In the genomic region with DNA sequence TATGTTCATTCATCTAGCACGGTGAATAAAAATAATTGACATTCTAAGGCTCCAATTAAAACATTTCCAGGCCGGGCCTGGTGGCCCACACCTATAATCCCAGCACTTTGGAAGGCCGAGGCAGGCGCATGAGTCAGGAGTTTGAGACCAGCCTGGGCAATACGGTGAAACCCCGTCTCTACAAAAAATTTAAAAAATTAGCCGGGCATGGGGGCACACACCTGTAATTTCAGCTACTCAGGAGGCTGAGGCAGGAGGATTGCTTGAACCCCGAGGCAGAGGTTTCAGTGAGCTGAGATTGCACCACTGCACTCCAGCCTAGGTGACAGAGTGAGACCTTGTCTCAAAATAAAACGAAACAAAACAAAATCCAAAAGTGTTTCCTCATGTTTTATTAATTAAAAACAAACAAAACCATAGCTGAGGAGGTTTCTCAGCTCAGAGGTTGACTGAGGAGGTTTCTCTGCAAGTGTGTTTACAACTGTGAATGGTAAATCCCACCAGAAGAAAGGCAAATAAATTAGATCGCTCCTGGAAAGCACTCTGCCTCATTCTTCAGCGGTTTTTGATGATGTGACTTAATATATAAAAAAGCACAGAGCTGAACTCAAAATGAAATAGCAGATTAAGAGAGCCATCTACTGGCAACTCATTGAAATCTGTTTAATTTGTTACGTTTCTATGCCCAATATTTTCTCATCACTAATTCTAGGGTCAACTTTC, we compare ENCODE assay signal across 8 cellular contexts. TPM values are rescaled to one million over a fixed set of nuclear protein-coding genes. Genes with fewer than 3 reads are reported as not detected.
A peak's percentile ranks its signal among the peaks of the same experiment; 100 is the strongest.
DNase-seq lines count a peak whose midpoint lies in the region; ATAC-seq, FAIRE-seq and TF ChIP-seq lines count a peak whose summit lies in the region.

No MANE protein-coding gene starts in this region.

- H3K23ac ChIP-seq in trophoblast cell (ENCODE audit: low read length), result no peak overlapping the region

- H2AFZ ChIP-seq in trophoblast cell (ENCODE audit: insufficient read depth, low read length, poor library complexity), result no peak overlapping the region

- H3K4ac ChIP-seq in trophoblast cell (ENCODE audit: low read depth, low read length), result no peak overlapping the region

- no peak overlapping the region for H3K18ac ChIP-seq in trophoblast cell (ENCODE audit: low read length)

- no peak overlapping the region for H4K12ac ChIP-seq in trophoblast cell (ENCODE audit: low read depth, low read length)

- no peaks in the 10 kb centered on the region for H3K27me3 ChIP-seq in trophoblast cell (ENCODE audit: insufficient read depth, low read length)

- DNase-seq in LoVo (ENCODE audit: low spot score) (peak; percentile 50), SK-N-DZ (ENCODE audit: low spot score) (peak; percentile 45), fibroblast of mammary gland (ENCODE audit: low read depth) (peak; percentile 72), trophoblast cell (peak; percentile 82 to 87)
- no peak for DNase-seq in stimulated activated CD4-positive, alpha-beta T cell treated with anti-CD3 and anti-CD28 coated beads, Interleukin-4, amount 100 ng/mL, for 4 hours

- no peak overlapping the region for H3K9ac ChIP-seq in trophoblast cell (ENCODE audit: low read length)

- no peaks in the 10 kb centered on the region for H3K79me1 ChIP-seq in trophoblast cell (ENCODE audit: low read length)

- H3K79me2 ChIP-seq in trophoblast cell (ENCODE audit: control insufficient read depth, insufficient read depth, low read length, poor library complexity), result no peaks in the 10 kb centered on the region

- no peak overlapping the region for H2BK12ac ChIP-seq in trophoblast cell (ENCODE audit: low read length)

- H2BK5ac ChIP-seq in trophoblast cell (ENCODE audit: low read depth, low read length, poor library complexity), result no peak overlapping the region

- no peak overlapping the region for H3K14ac ChIP-seq in trophoblast cell (ENCODE audit: low read length)

- TF ChIP-seq CTCF in fibroblast of mammary gland (conservative IDR thresholded peaks at IDR 0.05; ENCODE audit: control insufficient read depth, insufficient read depth, low read depth, low read length), result peak; percentile 58

- WGBS in trophoblast cell (ENCODE audit: extremely low coverage, insufficient coverage, insufficient read length), result no CpG with 5 or more reads among the region's 12 CpGs

- no peaks in the 10 kb centered on the region for H3K4me1 ChIP-seq in trophoblast cell (ENCODE audit: control insufficient read depth in 1 of 2, insufficient read depth in 2 of 2, low read length in 2 of 2)

- no peak overlapping the region for H3K27ac ChIP-seq in trophoblast cell (ENCODE audit: low read depth, low read length)

- H4K91ac ChIP-seq in trophoblast cell (ENCODE audit: low read depth, low read length), result no peak overlapping the region

- no peaks in the 10 kb centered on the region for H3K36me3 ChIP-seq in trophoblast cell (ENCODE audit: control insufficient read depth in 1 of 2, insufficient read depth in 2 of 2, low read length in 2 of 2)

- H4K8ac ChIP-seq in trophoblast cell (ENCODE audit: low read depth, low read length), result no peak overlapping the region

- FAIRE-seq in G401.6 (lab: Jason Lieb, UNC), result peak; percentile 96

- no peak for ATAC-seq in HG03280 (IDR thresholded peaks at IDR 0.05; ENCODE audit: unreplicated experiment)
- no peak for ATAC-seq in HG03039 (IDR thresholded peaks at IDR 0.05; ENCODE audit: unreplicated experiment)

- H2AK5ac ChIP-seq in trophoblast cell (ENCODE audit: low read length), result no peak overlapping the region

- H3K9me3 ChIP-seq in trophoblast cell (ENCODE audit: insufficient read depth, low read depth, low read length), result no peaks in the 10 kb centered on the region

- H3K4me3 ChIP-seq in fibroblast of mammary gland (ENCODE audit: control insufficient read depth, low read depth, low read length) (peak overlapping the region; percentile 37), trophoblast cell (ENCODE audit: low read depth, low read length) (no peak overlapping the region)

- H3K4me2 ChIP-seq in trophoblast cell (ENCODE audit: low read length), result no peak overlapping the region

- H2BK120ac ChIP-seq in trophoblast cell (ENCODE audit: insufficient read depth, low read length, poor library complexity), result no peak overlapping the region

RNA-seq across cellular contexts. Expression of a gene that starts 37.7 kb away (rescaled TPM):
- polyA plus RNA-seq in SK-N-DZ (2014; cell fraction: cytosol; rRNA removed), result 11.8 and 13.1 TPM in 2 replicates
- polyA plus RNA-seq in SK-N-DZ (2014; cell fraction: nucleus; rRNA removed), result 8.6 and 8.8 TPM in 2 replicates
- 3.7 and 4.2 TPM in 2 replicates for polyA plus RNA-seq in trophoblast cell (2013)

RNA-seq across cellular contexts. Expression of a gene that starts 58.1 kb away (rescaled TPM):
- 33.6 and 36.9 TPM in 2 replicates for polyA plus RNA-seq in SK-N-DZ (2014; cell fraction: cytosol; rRNA removed)
- 32.0 and 39.3 TPM in 2 replicates for polyA plus RNA-seq in SK-N-DZ (2014; cell fraction: nucleus; rRNA removed)
- 34.5 and 37.7 TPM in 2 replicates for polyA plus RNA-seq in trophoblast cell (2013)

Comparison
In these comparisons a context has a peak if more than half of its experiments do, and no peak if none do; other contexts are left out.
1. DNase-seq: peak in LoVo (single experiment), SK-N-DZ (single experiment), fibroblast of mammary gland (single experiment) and trophoblast cell (2 of 2); none in stimulated activated CD4-positive, alpha-beta T cell treated with anti-CD3 and anti-CD28 coated beads, Interleukin-4, amount 100 ng/mL, for 4 hours (0 of 2).